ENCODE assay signal across 18 cellular contexts in the genomic region with DNA sequence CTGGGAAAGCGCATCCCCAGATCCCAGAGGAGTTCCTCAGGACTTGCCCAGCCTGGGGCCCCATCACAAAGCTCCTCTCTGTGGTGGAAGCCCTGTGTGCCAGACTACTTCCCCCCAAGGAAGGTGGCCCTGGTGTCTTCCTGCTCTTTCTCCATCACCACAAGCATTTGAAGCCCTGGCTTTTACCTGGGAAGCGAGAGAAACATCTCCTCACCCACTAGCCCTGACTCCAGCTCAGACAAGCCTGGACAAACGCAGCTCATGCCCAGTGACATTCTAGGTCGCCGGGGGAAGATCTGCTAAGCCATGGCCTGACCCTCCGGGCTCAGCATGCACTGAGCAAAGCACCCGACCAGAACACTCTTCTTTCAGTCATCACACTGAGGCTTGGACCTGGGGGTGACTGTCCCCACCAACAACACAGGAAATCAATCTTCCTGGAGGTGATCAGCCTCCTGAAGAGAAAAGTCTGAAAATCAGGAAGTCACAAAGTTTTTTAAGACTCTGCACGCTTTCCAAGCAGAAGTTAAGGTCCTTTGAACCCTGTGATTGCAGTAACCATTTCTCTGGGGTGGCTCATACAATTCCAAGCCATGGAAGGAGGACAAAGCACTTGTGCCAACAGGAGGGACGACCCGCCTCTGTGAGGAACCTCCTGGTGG. TPM values are rescaled to one million over a fixed set of nuclear protein-coding genes. Genes with fewer than 3 reads are reported as not detected.
DNase-seq lines count a peak whose midpoint lies in the region; ATAC-seq and TF ChIP-seq lines count a peak whose summit lies in the region.
"Had no signal": no experiment of that assay in that cellular context is flagged by ENCODE, and none has a peak within 500 bp of the region (broad histone marks: within the 10 kb centered on the region; RNA-seq: fewer than 3 reads in every experiment).

No MANE protein-coding gene starts in this region.

- DNase-seq in H7 (peak; percentile 27), mammary epithelial cell (peak; percentile 37), nephron progenitor cell (no peak), UCSD-AML1 (lab: John Stamatoyannopoulos, UW; ENCODE audit: unreplicated experiment) (no peak), SIG-M5 treated with dmso at 0.1 percent for 504 hours (lab: John Stamatoyannopoulos, UW; ENCODE audit: unreplicated experiment) (no peak)
- DNase-seq: activated CD4-positive, alpha-beta T cell treated with anti-CD3 and anti-CD28 coated beads for 36 hours; activated CD8-positive, alpha-beta memory T cell treated with anti-CD3 and anti-CD28 coated beads, Interleukin-2, amount 50 U/mL, for 48 hours; activated naive CD8-positive, alpha-beta T cell treated with anti-CD3 and anti-CD28 coated beads, Interleukin-2, amount 10 ng/mL, durations not matched to agents 7 days and 5 days; effector CD8-positive, alpha-beta T cell; hippocampal formation; NCI-H1694 treated with DMSO at 0.1 percent for 48 hours; SJCRH30; stimulated activated CD4-positive, alpha-beta T cell treated with anti-CD3 and anti-CD28 coated beads, Interleukin-1b, Interleukin-23, amount 100 ng/mL, for 48 hours; T-helper 9 cell had no signal

- no peak for ATAC-seq in HG03378 (IDR thresholded peaks at IDR 0.05; ENCODE audit: unreplicated experiment)
- ATAC-seq: activated CD4-positive, alpha-beta T cell treated with anti-CD3 and anti-CD28 coated beads for 36 hours; GM12878; right cardiac atrium had no signal

- peaks cover 50% of the 10 kb centered on the region for H3K4me1 Mint-ChIP-seq in nephron progenitor cell

- 0 out of 2 replicates have a peak, but pooled peaks cover 9% of the 10 kb centered on the region for H4K20me1 ChIP-seq in BLaER1
- no peaks in the 10 kb centered on the region for H4K20me1 ChIP-seq in mammary epithelial cell (ENCODE audit: insufficient read depth, low read length)

- no peaks in the 10 kb centered on the region for H3K9me3 Mint-ChIP-seq in nephron progenitor cell
- H3K9me3 Mint-ChIP-seq: activated naive CD8-positive, alpha-beta T cell treated with anti-CD3 and anti-CD28 coated beads, Interleukin-2, amount 10 ng/mL, durations not matched to agents 7 days and 5 days had no signal

- peak overlapping the region; percentile 34 for H2AFZ ChIP-seq in mammary epithelial cell (ENCODE audit: low read depth, low read length)

- 40% methylated on average over 10 of the region's 10 CpGs for WGBS in mammary epithelial cell (ENCODE audit: low coverage, missing lambda C conversion rate)

- no peaks in the 10 kb centered on the region for H3K79me2 ChIP-seq in mammary epithelial cell (ENCODE audit: insufficient read depth, low read length)

- H3K4me3 ChIP-seq in BLaER1 (no peak overlapping the region), H7 (ENCODE audit: insufficient read depth, low read depth, low read length) (no peak overlapping the region), mammary epithelial cell (replicated peaks in 1 of 3; ENCODE audit: insufficient read depth in 1 of 3, low read depth in 2 of 3, low read length in 3 of 3) (no peak overlapping the region)
- H3K4me3 ChIP-seq: GM12878, SJCRH30 had no signal

- H3K27me3 Mint-ChIP-seq in nephron progenitor cell (ENCODE audit: low read depth, poor library complexity) = no peaks in the 10 kb centered on the region
- H3K27me3 Mint-ChIP-seq: activated CD4-positive, alpha-beta T cell treated with anti-CD3 and anti-CD28 coated beads for 36 hours; activated naive CD8-positive, alpha-beta T cell treated with anti-CD3 and anti-CD28 coated beads, Interleukin-2, amount 10 ng/mL, durations not matched to agents 7 days and 5 days had no signal

- CTCF ChIA-PET in mammary epithelial cell (lab: Charles Lee; ENCODE audit: low non-redundant PET) = no interaction called here

- peak overlapping the region; percentile 87 for H3K27ac Mint-ChIP-seq in nephron progenitor cell

- no peak overlapping the region for H3K4me3 Mint-ChIP-seq in nephron progenitor cell
- H3K4me3 Mint-ChIP-seq: activated CD4-positive, alpha-beta T cell treated with anti-CD3 and anti-CD28 coated beads for 36 hours; activated naive CD8-positive, alpha-beta T cell treated with anti-CD3 and anti-CD28 coated beads, Interleukin-2, amount 10 ng/mL, durations not matched to agents 7 days and 5 days had no signal

- H3K27me3 ChIP-seq in BLaER1 (no peaks in the 10 kb centered on the region), H7 (ENCODE audit: control insufficient read depth, insufficient read depth, low read length) (no peaks in the 10 kb centered on the region), mammary epithelial cell (ENCODE audit: insufficient read depth, low read length) (no peaks in the 10 kb centered on the region)
- H3K27me3 ChIP-seq: SJCRH30 had no signal

- no TSS peak for BruUV-seq in mammary epithelial cell (replicated peaks; lab: Mats Ljungman, UMichigan)

- H3K9ac ChIP-seq in BLaER1 (no peak overlapping the region), mammary epithelial cell (ENCODE audit: insufficient read depth, low read length) (no peak overlapping the region)

- intact Hi-C loops in mammary epithelial cell (cut with micrococcal nuclease) = no loop called here

- H3K36me3 ChIP-seq in BLaER1 = peaks cover 57% of the 10 kb centered on the region
- H3K36me3 ChIP-seq in H7 (replicated peaks; ENCODE audit: control insufficient read depth, insufficient read depth, low read length) = peaks cover 4% of the 10 kb centered on the region
- no peaks in the 10 kb centered on the region for H3K36me3 ChIP-seq in mammary epithelial cell (ENCODE audit: insufficient read depth, low read length)

- in situ Hi-C loops in mammary epithelial cell (cut with MboI; ENCODE audit: low sequenced_read_pairs in 2 of 2) = no loop called here

- H3K9me3 ChIP-seq in BLaER1 = no peaks in the 10 kb centered on the region
- H3K9me3 ChIP-seq in mammary epithelial cell (replicated peaks; ENCODE audit: insufficient read depth, low read length) = no peaks in the 10 kb centered on the region
- H3K9me3 ChIP-seq: SJCRH30 had no signal

- TF ChIP-seq CTCF in mammary epithelial cell (conservative IDR thresholded peaks at IDR 0.05 in 1 of 2, IDR thresholded peaks at IDR 0.05 in 1 of 2; ENCODE audit: extremely low read depth in 1 of 2, insufficient read depth in 1 of 2, low read depth in 1 of 2, low read length in 2 of 2) = no peak
- TF ChIP-seq CTCF in nephron progenitor cell (IDR thresholded peaks at IDR 0.05) = no peak

- dilution Hi-C loops in mammary epithelial cell (cut with HindIII; ENCODE audit: low sequenced_read_pairs) = no loop called here

- H3K4me2 ChIP-seq in BLaER1 (peak overlapping the region; percentile 14; the same call in 1 of the 2 replicates), mammary epithelial cell (ENCODE audit: insufficient read depth, low read depth, low read length) (peak overlapping the region; percentile 20)

- H3K36me3 Mint-ChIP-seq in nephron progenitor cell (ENCODE audit: low read depth) = peaks cover 15% of the 10 kb centered on the region

- H3K4me1 ChIP-seq in BLaER1 = peaks cover 17% of the 10 kb centered on the region
- peaks cover 40% of the 10 kb centered on the region for H3K4me1 ChIP-seq in mammary epithelial cell (ENCODE audit: insufficient read depth, low read length)

- H3K27ac ChIP-seq in BLaER1 (no peak overlapping the region; the same call in 1 of the 2 replicates), mammary epithelial cell (ENCODE audit: insufficient read depth, low read depth, low read length) (no peak overlapping the region)
- H3K27ac ChIP-seq: SJCRH30 had no signal

RNA-seq across cellular contexts. Expression of gene KLHL25, which starts 40.8 kb away (rescaled TPM):
- 15.8 and 20.8 TPM in 2 replicates for total RNA-seq in H7 (2014; rRNA removed; shearing (Covaris generic))
- 10 to 100 TPM in 1 of 2 donors, 1 to 10 TPM in 1; 7.7 to 12.2 TPM for total RNA-seq in mammary epithelial cell
- 4.6 TPM for polyA plus RNA-seq in mammary epithelial cell
- 7.0 TPM for polyA minus RNA-seq in mammary epithelial cell

Comparison
In these comparisons a context has a peak if more than half of its experiments do, and no peak if none do; other contexts are left out.
1. DNase-seq: peak in H7 (single experiment) and mammary epithelial cell (single experiment); none in nephron progenitor cell (single experiment), UCSD-AML1 (single experiment) and SIG-M5 treated with dmso at 0.1 percent for 504 hours (single experiment).